22 cellular contexts compared by ENCODE assay signal in genomic region chr13:109809216-109809890, GRCh38.
A peak's percentile ranks its signal among the peaks of the same experiment; 100 is the strongest.
DNase-seq lines count a peak whose midpoint lies in the region; TF ChIP-seq lines count a peak whose summit lies in the region.
"Had no signal": no experiment of that assay in that cellular context is flagged by ENCODE, and none has a peak within 500 bp of the region (broad histone marks: within the 10 kb centered on the region; RNA-seq: fewer than 3 reads in every experiment).

No MANE protein-coding gene starts in this region.

- TF ChIP-seq CTCF in AG10803 (conservative IDR thresholded peaks at IDR 0.05; ENCODE audit: low read length): no peak

- H3K4me3 ChIP-seq in AG10803 (ENCODE audit: low read length): no peak overlapping the region
- H3K4me3 ChIP-seq: MG63, PC-9 had no signal

- DNase-seq in AG10803 (ENCODE audit: low read depth): peak; percentile 22
- DNase-seq in COLO668 (lab: John Stamatoyannopoulos, UW; ENCODE audit: unreplicated experiment): peak; percentile 30
- peak; percentile 64 for DNase-seq in NCI-H774 (lab: John Stamatoyannopoulos, UW)
- peak; percentile 24 for DNase-seq in left kidney (ENCODE audit: low read depth, low spot score)
- no peak for DNase-seq in activated gamma-delta T cell (lab: John Stamatoyannopoulos, UW)
- no peak for DNase-seq in AG08396 (ENCODE audit: low spot score)
- DNase-seq in activated CD4-positive, alpha-beta T cell treated with anti-CD3 and anti-CD28 coated beads, Interleukin-2, amount 50 U/mL, for 1 hour: no peak
- DNase-seq: AML-193; C1 segment of cervical spinal cord; Calu3; CD8-positive, alpha-beta T cell; DMS79; Kasumi-1; MG63; NCI-H1417; NCI-H187 treated with DMSO at 0.1 percent for 48 hours; NCI-H345; NCI-H526 treated with DMSO at 0.1 percent for 48 hours; PC-9; RPMI8226; SIG-M5; SK-N-SH had no signal

Comparison
In these comparisons a context has a peak if more than half of its experiments do, and no peak if none do; other contexts are left out.
1. DNase-seq: peak in AG10803 (single experiment), COLO668 (single experiment), NCI-H774 (single experiment) and left kidney (single experiment); none in activated gamma-delta T cell (single experiment), AG08396 (single experiment) and activated CD4-positive, alpha-beta T cell treated with anti-CD3 and anti-CD28 coated beads, Interleukin-2, amount 50 U/mL, for 1 hour (single experiment).